ENCODE assay signal across 9 cellular contexts in genomic region chr14:105201928-105202513, GRCh38. TPM values are rescaled to one million over a fixed set of nuclear protein-coding genes. Genes with fewer than 3 reads are reported as not detected.
DNase-seq lines count a peak whose midpoint lies in the region; ATAC-seq and TF ChIP-seq lines count a peak whose summit lies in the region.
"Had no signal": no experiment of that assay in that cellular context is flagged by ENCODE, and none has a peak within 500 bp of the region (broad histone marks: within the 10 kb centered on the region; RNA-seq: fewer than 3 reads in every experiment).

No MANE protein-coding gene starts in this region.

- peak; percentile 37 for ATAC-seq in effector memory CD8-positive, alpha-beta T cell (replicated peaks)
- ATAC-seq in esophagus mucosa: no peak

- in situ Hi-C loops in GM23248 (cut with MboI): no loop called here

- CTCF ChIA-PET in GM10248 (lab: Yijun Ruan, JAX): interaction anchor here (0.5 to 2.0 kb wide), 7 partner anchors 16 to 1215 kb away, joined by 3 to 8 read pairs (median 3); partner anchors contain the start of gene NUDT14

- peak overlapping the region in 1 of 2 donors; percentile 10 for H3K27ac Mint-ChIP-seq in effector memory CD8-positive, alpha-beta T cell
- H3K27ac Mint-ChIP-seq in endodermal cell: no peak overlapping the region
- no peak overlapping the region for H3K27ac Mint-ChIP-seq in chondrocyte (ENCODE audit: unreplicated experiment)

- no peaks in the 10 kb centered on the region for H3K9me3 Mint-ChIP-seq in effector memory CD8-positive, alpha-beta T cell
- H3K9me3 Mint-ChIP-seq in endodermal cell (no peaks in the 10 kb centered on the region), chondrocyte (ENCODE audit: low read depth) (no peaks in the 10 kb centered on the region)

- peak overlapping the region in 8 of 10 experiments; percentile 3 to 56 (median 26); a peak in 11 of 20 replicates for H3K4me3 ChIP-seq in BLaER1 treated with 17β-estradiol and CSF1 and Interleukin-3, amounts not matched to agents 10 nM and 100 nM
- H3K4me3 ChIP-seq in SJSA1 (no peak overlapping the region), endodermal cell (ENCODE audit: low read length) (no peak overlapping the region), GM23248 (no peak overlapping the region)
- H3K4me3 ChIP-seq: colonic mucosa had no signal

- H2AFZ ChIP-seq in GM23248: no peak overlapping the region

- H4K20me1 ChIP-seq in BLaER1 treated with 17β-estradiol and CSF1 and Interleukin-3, amounts not matched to agents 10 nM and 100 nM: peaks cover 0 to 75% (median 45%) of the 10 kb centered on the region in 11 experiments; a peak in 19 of 22 replicates
- H4K20me1 ChIP-seq in GM23248 (ENCODE audit: insufficient read depth): no peaks in the 10 kb centered on the region

- POLR2A ChIA-PET in GM10248 (lab: Yijun Ruan, JAX): no interaction called here

- TF ChIP-seq CTCF in GM10248 (IDR thresholded peaks at IDR 0.05; ENCODE audit: control extremely low read depth, extremely low read depth, low read depth, missing control alignments) (no peak), endodermal cell (conservative IDR thresholded peaks at IDR 0.05) (no peak), chondrocyte (IDR thresholded peaks at IDR 0.05) (no peak)

- peaks cover 21% of the 10 kb centered on the region for H3K36me3 Mint-ChIP-seq in effector memory CD8-positive, alpha-beta T cell (ENCODE audit: insufficient read depth)
- H3K36me3 Mint-ChIP-seq in endodermal cell (ENCODE audit: low read depth) (no peaks in the 10 kb centered on the region), chondrocyte (ENCODE audit: low read depth) (no peaks in the 10 kb centered on the region)

- peaks cover 34 to 39% of the 10 kb centered on the region in 2 donors for H3K27me3 Mint-ChIP-seq in effector memory CD8-positive, alpha-beta T cell
- H3K27me3 Mint-ChIP-seq in endodermal cell (ENCODE audit: insufficient read depth) (peaks cover 11% of the 10 kb centered on the region), chondrocyte (ENCODE audit: low read depth) (peaks cover 3% of the 10 kb centered on the region)

- H3K9me2 ChIP-seq in GM23248 (ENCODE audit: insufficient read depth): no peaks in the 10 kb centered on the region

- H3K4me3 Mint-ChIP-seq in effector memory CD8-positive, alpha-beta T cell: no peak overlapping the region
- H3K4me3 Mint-ChIP-seq in endodermal cell: no peak overlapping the region
- no peak overlapping the region for H3K4me3 Mint-ChIP-seq in chondrocyte (ENCODE audit: unreplicated experiment)

- peak overlapping the region; percentile 85 to 100 (median 96) for H3K4me2 ChIP-seq in BLaER1 treated with 17β-estradiol and CSF1 and Interleukin-3, amounts not matched to agents 10 nM and 100 nM
- H3K4me2 ChIP-seq in GM23248 (ENCODE audit: unreplicated experiment): no peak overlapping the region

- peak; percentile 69 for DNase-seq in GM10248 (ENCODE audit: extremely low spot score)
- peak in 1 of 2 experiments; percentile 36 for DNase-seq in SJSA1 (ENCODE audit: low read depth in 1 of 2, low spot score in 2 of 2)
- no peak for DNase-seq in effector memory CD8-positive, alpha-beta T cell
- no peak for DNase-seq in endodermal cell
- DNase-seq in GM23248: no peak
- DNase-seq in chondrocyte (ENCODE audit: low spot score): no peak
- DNase-seq: colonic mucosa had no signal

- H3F3A ChIP-seq in GM23248 (ENCODE audit: insufficient read depth): no peaks in the 10 kb centered on the region

- no peaks in the 10 kb centered on the region for H3K36me3 ChIP-seq in BLaER1 treated with 17β-estradiol and CSF1 and Interleukin-3, amounts not matched to agents 10 nM and 100 nM
- H3K36me3 ChIP-seq in SJSA1 (no peaks in the 10 kb centered on the region), endodermal cell (ENCODE audit: control insufficient read depth, insufficient read depth, low read length) (no peaks in the 10 kb centered on the region), GM23248 (ENCODE audit: low read depth) (no peaks in the 10 kb centered on the region)
- H3K36me3 ChIP-seq: colonic mucosa had no signal

- peaks cover 63 to 100% (median 97%) of the 10 kb centered on the region in 10 experiments for H3K4me1 ChIP-seq in BLaER1 treated with 17β-estradiol and CSF1 and Interleukin-3, amounts not matched to agents 10 nM and 100 nM
- H3K4me1 ChIP-seq in SJSA1 (replicated peaks): peaks cover 59% of the 10 kb centered on the region
- peaks cover 3% of the 10 kb centered on the region for H3K4me1 ChIP-seq in endodermal cell (ENCODE audit: control insufficient read depth, insufficient read depth, low read length)
- H3K4me1 ChIP-seq in GM23248 (ENCODE audit: insufficient read depth): no peaks in the 10 kb centered on the region

- peak overlapping the region in 10 of 11 experiments; percentile 3 to 63 (median 54); a peak in 16 of 22 replicates for H3K27ac ChIP-seq in BLaER1 treated with 17β-estradiol and CSF1 and Interleukin-3, amounts not matched to agents 10 nM and 100 nM
- H3K27ac ChIP-seq in SJSA1: peak overlapping the region; percentile 44; the same call in 1 of the 2 replicates
- H3K27ac ChIP-seq in endodermal cell (ENCODE audit: low read depth, low read length): no peak overlapping the region
- H3K27ac ChIP-seq in GM23248: no peak overlapping the region
- H3K27ac ChIP-seq: colonic mucosa had no signal

- peaks cover 0 to 21% (median 0%) of the 10 kb centered on the region in 11 experiments; a peak in 7 of 22 replicates for H3K27me3 ChIP-seq in BLaER1 treated with 17β-estradiol and CSF1 and Interleukin-3, amounts not matched to agents 10 nM and 100 nM
- H3K27me3 ChIP-seq in SJSA1 (replicated peaks) (no peaks in the 10 kb centered on the region), endodermal cell (ENCODE audit: control insufficient read depth, insufficient read depth, low read length, poor library complexity, severe bottlenecking) (no peaks in the 10 kb centered on the region), GM23248 (replicated peaks; ENCODE audit: insufficient read depth) (no peaks in the 10 kb centered on the region)

- peaks cover 0 to 17% of the 10 kb centered on the region in 2 donors for H3K4me1 Mint-ChIP-seq in effector memory CD8-positive, alpha-beta T cell (ENCODE audit: low read depth in 2 of 2)
- H3K4me1 Mint-ChIP-seq in endodermal cell (no peaks in the 10 kb centered on the region), chondrocyte (ENCODE audit: low read depth) (peaks cover 20% of the 10 kb centered on the region)

- H3K9ac ChIP-seq in BLaER1 treated with 17β-estradiol and CSF1 and Interleukin-3, amounts not matched to agents 10 nM and 100 nM: peak overlapping the region; percentile 33 to 66 (median 50); a peak in 19 of 22 replicates
- H3K9ac ChIP-seq in endodermal cell (ENCODE audit: extremely low read depth, low read length, poor library complexity, severe bottlenecking) (no peak overlapping the region), GM23248 (no peak overlapping the region)

- H3K79me2 ChIP-seq in GM23248 (ENCODE audit: insufficient read depth): no peaks in the 10 kb centered on the region

- 88 to 90% methylated on average over 17 to 20 of the region's 20 CpGs for WGBS in endodermal cell (ENCODE audit: insufficient coverage in 1 of 2, insufficient read length in 1 of 2), 2 experiments
- 68 to 77% methylated on average over 20 of the region's 20 CpGs for whole genome bisulfite sequencing in GM23248 (ENCODE audit: low coverage in 1 of 2, low lambda C conversion rate in 2 of 2, missing lambda C conversion rate in 2 of 2), 2 experiments

- no peaks in the 10 kb centered on the region for H3K9me3 ChIP-seq in BLaER1 treated with 17β-estradiol and CSF1 and Interleukin-3, amounts not matched to agents 10 nM and 100 nM (replicated peaks in 1 of 11)
- no peaks in the 10 kb centered on the region for H3K9me3 ChIP-seq in SJSA1 (replicated peaks)
- no peaks in the 10 kb centered on the region for H3K9me3 ChIP-seq in endodermal cell (ENCODE audit: control insufficient read depth, low read length)
- no peaks in the 10 kb centered on the region for H3K9me3 ChIP-seq in GM23248 (ENCODE audit: low read depth)
- H3K9me3 ChIP-seq: colonic mucosa had no signal

RNA-seq across cellular contexts. Expression of gene NUDT14, which starts 20.9 kb away (rescaled TPM):
- 31.8 and 41.3 TPM in 2 replicates for total RNA-seq in SJSA1 (2014; rRNA removed; shearing (Covaris generic))
- 10 to 100 TPM; 43.4 to 59.5 TPM for total RNA-seq in endodermal cell
- 20.9 TPM for polyA plus RNA-seq in endodermal cell (2013, experiment 1 of 2)
- polyA plus RNA-seq in endodermal cell (2013, experiment 2 of 2): 20.4 TPM
- total RNA-seq in GM23248 (2014; rRNA removed; shearing (Covaris generic)): 6.3 and 8.6 TPM in 2 replicates
- 10.8 and 12.4 TPM in 2 replicates for polyA plus RNA-seq in GM23248 (2016; fragmentation: Nextera tagmentation; extraction: Ambion mirVana)
- total RNA-seq in esophagus mucosa: 14.7 TPM
- 13.7 to 37.4 TPM (median 35.0 TPM) in 3 replicates for total RNA-seq in chondrocyte

RNA-seq across cellular contexts. Expression of gene JAG2, which starts 33.4 kb away (rescaled TPM):
- 125 and 160 TPM in 2 replicates for total RNA-seq in SJSA1 (2014; rRNA removed; shearing (Covaris generic))
- total RNA-seq in endodermal cell (1 to 10 TPM; 6.4 TPM), esophagus mucosa (18.9 TPM), chondrocyte (8.3 to 18.2 TPM (median 16.8 TPM) in 3 replicates)
- polyA plus RNA-seq in endodermal cell (2013, experiment 1 of 2): 9.1 TPM
- polyA plus RNA-seq in endodermal cell (2013, experiment 2 of 2): 5.2 TPM
- 0.13 and 1.5 TPM in 2 replicates for total RNA-seq in GM23248 (2014; rRNA removed; shearing (Covaris generic))
- polyA plus RNA-seq in GM23248 (2016; fragmentation: Nextera tagmentation; extraction: Ambion mirVana): 0.25 TPM in 1 of 2 replicates, not detected in the other

RNA-seq across cellular contexts. Expression of gene BTBD6, which starts 46.3 kb away (rescaled TPM):
- 80.3 and 80.5 TPM in 2 replicates for total RNA-seq in SJSA1 (2014; rRNA removed; shearing (Covaris generic))
- total RNA-seq in endodermal cell (10 to 100 TPM; 21.8 to 26.9 TPM), esophagus mucosa (34.4 TPM), chondrocyte (52.7 to 54.3 TPM (median 53.1 TPM) in 3 replicates)
- polyA plus RNA-seq in endodermal cell (2013, experiment 1 of 2): 29.0 TPM
- 27.7 TPM for polyA plus RNA-seq in endodermal cell (2013, experiment 2 of 2)
- 74.9 and 77.5 TPM in 2 replicates for total RNA-seq in GM23248 (2014; rRNA removed; shearing (Covaris generic))
- polyA plus RNA-seq in GM23248 (2016; fragmentation: Nextera tagmentation; extraction: Ambion mirVana): 5.3 and 5.9 TPM in 2 replicates

Comparison
In these comparisons a context has a peak if more than half of its experiments do, and no peak if none do; other contexts are left out.
1. H3K27ac ChIP-seq: peak in BLaER1 treated with 17β-estradiol and CSF1 and Interleukin-3, amounts not matched to agents 10 nM and 100 nM (10 of 11) and SJSA1 (single experiment); none in endodermal cell (single experiment) and GM23248 (single experiment).
2. H3K4me3 ChIP-seq: peak in BLaER1 treated with 17β-estradiol and CSF1 and Interleukin-3, amounts not matched to agents 10 nM and 100 nM (8 of 10); none in SJSA1 (single experiment), endodermal cell (single experiment) and GM23248 (single experiment).
3. H3K9ac ChIP-seq: peak in BLaER1 treated with 17β-estradiol and CSF1 and Interleukin-3, amounts not matched to agents 10 nM and 100 nM (11 of 11); none in endodermal cell (single experiment) and GM23248 (single experiment).